ENCODE assay signal across 8 cellular contexts in the genomic region with DNA sequence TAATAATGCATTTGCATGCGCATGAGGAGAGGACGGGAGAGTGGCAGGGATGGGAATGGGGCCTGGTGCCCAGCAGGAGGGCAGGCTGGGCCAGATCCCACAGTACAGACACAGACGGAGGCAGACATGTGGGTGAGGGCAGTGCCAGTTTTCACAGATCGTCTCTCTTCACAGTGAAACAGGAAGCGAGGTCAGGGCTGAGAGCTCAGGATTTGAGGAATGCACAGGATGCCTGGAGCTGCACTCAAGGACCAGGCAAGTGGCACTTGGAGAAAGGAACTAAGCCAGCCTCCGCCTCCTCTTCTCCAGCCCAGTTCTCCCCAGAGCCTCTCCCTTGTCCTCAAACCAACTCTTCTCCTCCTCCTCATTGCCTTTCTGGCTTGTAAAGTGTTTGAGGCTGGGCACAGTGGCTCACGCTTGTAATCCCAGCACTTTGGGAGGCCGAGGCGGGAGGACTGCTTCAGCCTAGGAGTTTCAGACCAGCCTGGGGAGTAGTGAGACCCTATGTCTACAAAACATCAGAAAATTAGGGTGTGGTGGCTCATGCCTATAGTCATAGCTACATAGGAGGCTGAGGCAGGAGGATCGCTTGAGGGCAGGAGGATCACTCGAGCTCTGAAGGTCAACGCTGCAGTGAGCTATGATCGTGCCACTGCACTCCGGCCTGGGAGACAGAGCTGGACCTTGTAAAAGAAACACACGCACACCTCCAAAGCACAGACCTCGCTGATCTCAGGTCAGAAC.
DNase-seq lines count a peak whose midpoint lies in the region; ATAC-seq and TF ChIP-seq lines count a peak whose summit lies in the region.

No MANE protein-coding gene starts in this region.

- no peaks in the 10 kb centered on the region for H3K27me3 ChIP-seq in heart right ventricle

- intact Hi-C loops in heart right ventricle (cut with DNase I) (no loop called here), posterior cingulate gyrus (cut with DNase I) (no loop called here)

- WGBS in heart right ventricle, 2 donors = 75 to 84% methylated on average over 16 of the region's 16 CpGs

- no peak for TF ChIP-seq CTCF in heart right ventricle (IDR thresholded peaks at IDR 0.05)

- DNase-seq in DMS79 (lab: John Stamatoyannopoulos, UW) (peak; percentile 90), NCI-H446 treated with DMSO at 0.1 percent for 48 hours (lab: John Stamatoyannopoulos, UW) (peak; percentile 34), heart right ventricle (no peak), posterior cingulate gyrus (peak in 7 of 10 donors; percentile 33 to 89 (median 46)), kidney tubule cell (ENCODE audit: low spot score) (no peak)
- no peak for DNase-seq in stimulated activated naive CD4-positive, alpha-beta T cell treated with Interleukin-2 at 50 U/mL for 16 hours (lab: John Stamatoyannopoulos, UW)

- peaks cover 0 to 6% (median 0%) of the 10 kb centered on the region in 9 donors for H3K36me3 ChIP-seq in heart right ventricle

- H3K4me1 ChIP-seq in heart right ventricle = peaks cover 0 to 63% (median 13%) of the 10 kb centered on the region in 9 donors

- peak in 6 of 8 donors; percentile 15 to 49 (median 32) for ATAC-seq in heart right ventricle
- ATAC-seq in HG03432 (IDR thresholded peaks at IDR 0.05; ENCODE audit: unreplicated experiment) = no peak
- ATAC-seq in GM18868 (IDR thresholded peaks at IDR 0.05; ENCODE audit: unreplicated experiment) = no peak

- peak overlapping the region in 8 of 10 donors; percentile 10 to 92 (median 70) for H3K27ac ChIP-seq in heart right ventricle

- no peak overlapping the region for H3K4me3 ChIP-seq in heart right ventricle

- H3K9me3 ChIP-seq in heart right ventricle = peaks cover 0 to 14% (median 8%) of the 10 kb centered on the region in 11 donors

Comparison
In these comparisons a context has a peak if more than half of its experiments do, and no peak if none do; other contexts are left out.
1. DNase-seq: peak in DMS79 (single experiment), NCI-H446 treated with DMSO at 0.1 percent for 48 hours (single experiment) and posterior cingulate gyrus (7 of 10); none in heart right ventricle (0 of 2), stimulated activated naive CD4-positive, alpha-beta T cell treated with Interleukin-2 at 50 U/mL for 16 hours (single experiment) and kidney tubule cell (single experiment).
2. ATAC-seq: peak in heart right ventricle (6 of 8); none in HG03432 (single experiment) and GM18868 (single experiment).